ENCODE assay signal across 8 cellular contexts in genomic region chr2:201259216-201259615, GRCh38. TPM values are rescaled to one million over a fixed set of nuclear protein-coding genes. Genes with fewer than 3 reads are reported as not detected.
DNase-seq lines count a peak whose midpoint lies in the region; ATAC-seq, FAIRE-seq and TF ChIP-seq lines count a peak whose summit lies in the region.

No MANE protein-coding gene starts in this region.

- H3K4me1 Mint-ChIP-seq in T-helper 17 cell = peaks cover 63% of the 10 kb centered on the region
- H3K4me1 Mint-ChIP-seq in stimulated activated naive B cell treated with anti-CD40 and anti-IgM and Interleukin-4, amounts not matched to agents 10 μg/mL and 1 μg/mL and 100 μg/mL, for 72 hours = peaks cover 49 to 75% of the 10 kb centered on the region in 2 donors

- H4K20me1 ChIP-seq in SK-N-SH (ENCODE audit: insufficient read depth) (no peaks in the 10 kb centered on the region), fibroblast of lung (ENCODE audit: control insufficient read depth, extremely low read depth, insufficient read depth, low read length) (no peaks in the 10 kb centered on the region)

- H3K36me3 Mint-ChIP-seq in T-helper 17 cell (ENCODE audit: low read depth) = peaks cover 12% of the 10 kb centered on the region
- H3K36me3 Mint-ChIP-seq in stimulated activated naive B cell treated with anti-CD40 and anti-IgM and Interleukin-4, amounts not matched to agents 10 μg/mL and 1 μg/mL and 100 μg/mL, for 72 hours = peaks cover 5 to 20% of the 10 kb centered on the region in 2 donors

- CTCF ChIA-PET in SK-N-SH (lab: Yijun Ruan, JAX) = no interaction called here

- no peaks in the 10 kb centered on the region for H3K27me3 ChIP-seq in SK-N-SH (ENCODE audit: insufficient read depth)
- no peaks in the 10 kb centered on the region for H3K27me3 ChIP-seq in fibroblast of lung (ENCODE audit: control insufficient read depth, insufficient read depth, low read length)
- no peaks in the 10 kb centered on the region for H3K27me3 ChIP-seq in pancreas

- peak overlapping the region; percentile 100 for H3K27ac Mint-ChIP-seq in T-helper 17 cell
- peak overlapping the region; percentile 37 for H3K27ac Mint-ChIP-seq in stimulated activated naive B cell treated with anti-CD40 and anti-IgM and Interleukin-4, amounts not matched to agents 10 μg/mL and 1 μg/mL and 100 μg/mL, for 72 hours

- H3K9me3 ChIP-seq in SK-N-SH (no peaks in the 10 kb centered on the region), T-helper 17 cell (ENCODE audit: control insufficient read depth, low read length, poor library complexity, severe bottlenecking) (no peaks in the 10 kb centered on the region), fibroblast of lung (ENCODE audit: control insufficient read depth, insufficient read depth, low read depth, low read length) (no peaks in the 10 kb centered on the region), pancreas (no peaks in the 10 kb centered on the region)

- no peak for TF ChIP-seq CTCF in SK-N-SH (IDR thresholded peaks at IDR 0.05)
- TF ChIP-seq CTCF in fibroblast of lung (conservative IDR thresholded peaks at IDR 0.05 in 1 of 2, IDR thresholded peaks at IDR 0.05 in 1 of 2; ENCODE audit: low read depth in 1 of 2, low read length in 2 of 2) = no peak
- TF ChIP-seq CTCF in pancreas (IDR thresholded peaks at IDR 0.05) = no peak

- peaks cover 17% of the 10 kb centered on the region for H3F3A ChIP-seq in SK-N-SH (replicated peaks; ENCODE audit: insufficient read depth)

- H2AFZ ChIP-seq in SK-N-SH (ENCODE audit: low read depth) (no peak overlapping the region), fibroblast of lung (ENCODE audit: low read length) (no peak overlapping the region)

- POLR2A ChIA-PET in SK-N-SH (lab: Yijun Ruan, JAX) = interaction anchor here (1.3 kb wide), 1 partner anchor 12 kb away, joined by 3 read pairs; no protein-coding TSS in a partner anchor

- no peaks in the 10 kb centered on the region for H3K27me3 Mint-ChIP-seq in T-helper 17 cell
- no peaks in the 10 kb centered on the region for H3K27me3 Mint-ChIP-seq in stimulated activated naive B cell treated with anti-CD40 and anti-IgM and Interleukin-4, amounts not matched to agents 10 μg/mL and 1 μg/mL and 100 μg/mL, for 72 hours

- peaks cover 0 to 15% of the 10 kb centered on the region in 2 experiments; a peak in 2 of 4 replicates for H3K4me1 ChIP-seq in SK-N-SH (ENCODE audit: control insufficient read depth in 1 of 2, insufficient read depth in 2 of 2, low read depth in 1 of 2, low read length in 1 of 2)
- H3K4me1 ChIP-seq in fibroblast of lung (ENCODE audit: control insufficient read depth, extremely low read depth, insufficient read depth, low read length) = peaks cover 16% of the 10 kb centered on the region
- H3K4me1 ChIP-seq in pancreas = peaks cover 0 to 4% (median under 1%) of the 10 kb centered on the region in 3 donors

- intact Hi-C loops in pancreas (cut with DNase I) = no loop called here

- 77% methylated on average over 5 of the region's 5 CpGs for WGBS in SK-N-SH (ENCODE audit: low lambda C conversion rate)
- WGBS in pancreas, 2 donors = 59 to 66% methylated on average over 5 of the region's 5 CpGs

- H3K4me3 Mint-ChIP-seq in T-helper 17 cell = peak overlapping the region; percentile 99
- H3K4me3 Mint-ChIP-seq in stimulated activated naive B cell treated with anti-CD40 and anti-IgM and Interleukin-4, amounts not matched to agents 10 μg/mL and 1 μg/mL and 100 μg/mL, for 72 hours = peak overlapping the region; percentile 92 to 93

- H3K9ac ChIP-seq in SK-N-SH (peak overlapping the region; percentile 92; the same call in 1 of the 2 replicates), fibroblast of lung (ENCODE audit: insufficient read depth, low read length) (no peak overlapping the region)

- ATAC-seq in SK-N-SH treated with all-trans-retinoic acid at 6 μM for 48 hours (no peak), T-helper 17 cell (no peak), pancreas (no peak), HG02981 (IDR thresholded peaks at IDR 0.05; ENCODE audit: unreplicated experiment) (no peak)
- ATAC-seq in stimulated activated naive B cell treated with anti-CD40 and anti-IgM and Interleukin-4, amounts not matched to agents 10 μg/mL and 1 μg/mL and 100 μg/mL, for 72 hours (replicated peaks) = no peak

- no peak for TF ChIP-seq EP300 in SK-N-SH (IDR thresholded peaks at IDR 0.05; ENCODE audit: borderline replicate concordance in 1 of 2, low read depth in 1 of 2, low read length in 1 of 2)

- H3K27ac ChIP-seq in SK-N-SH (ENCODE audit: low read depth in 2 of 2, low read length in 1 of 2) = peak overlapping the region in 1 of 2 experiments; percentile 96; a peak in 1 of 4 replicates
- no peak overlapping the region for H3K27ac ChIP-seq in fibroblast of lung (ENCODE audit: insufficient read depth, low read length)
- H3K27ac ChIP-seq in pancreas = peak overlapping the region in 2 of 4 donors; percentile 89 to 94

- peak overlapping the region; percentile 89 for H3K4me2 ChIP-seq in SK-N-SH
- peak overlapping the region; percentile 97 for H3K4me2 ChIP-seq in fibroblast of lung (ENCODE audit: extremely low read depth, insufficient read depth, low read length)

- H3K79me2 ChIP-seq in SK-N-SH (ENCODE audit: insufficient read depth) = peaks cover 42% of the 10 kb centered on the region
- H3K79me2 ChIP-seq in fibroblast of lung (ENCODE audit: control insufficient read depth, insufficient read depth, low read length) = peaks cover 30% of the 10 kb centered on the region

- no peaks in the 10 kb centered on the region for H3K9me3 Mint-ChIP-seq in stimulated activated naive B cell treated with anti-CD40 and anti-IgM and Interleukin-4, amounts not matched to agents 10 μg/mL and 1 μg/mL and 100 μg/mL, for 72 hours

- H3K4me3 ChIP-seq in SK-N-SH (ENCODE audit: low read depth in 2 of 2, low read length in 1 of 2) (peak overlapping the region; percentile 54 to 60; a peak in 2 of 4 replicates), fibroblast of lung (replicated peaks in 1 of 4; ENCODE audit: control extremely low read depth in 1 of 4, insufficient read depth in 1 of 4, low read depth in 3 of 4, low read length in 4 of 4) (peak overlapping the region; percentile 62 to 89 (median 76)), pancreas (peak overlapping the region in 2 of 4 donors; percentile 53 to 62)

- no peak for FAIRE-seq in pancreas (lab: Jason Lieb, UNC)

- H3K36me3 ChIP-seq in SK-N-SH (replicated peaks in 1 of 2; ENCODE audit: control insufficient read depth in 1 of 2, insufficient read depth in 2 of 2, low read length in 1 of 2) (no peaks in the 10 kb centered on the region), fibroblast of lung (ENCODE audit: control insufficient read depth, insufficient read depth, low read length) (no peaks in the 10 kb centered on the region), pancreas (no peaks in the 10 kb centered on the region)

- DNase-seq in SK-N-SH (no peak), T-helper 17 cell (no peak), fibroblast of lung (ENCODE audit: low read depth in 2 of 2) (no peak), pancreas (no peak), SKM-1 (lab: John Stamatoyannopoulos, UW; ENCODE audit: unreplicated experiment) (no peak)
- no peak for DNase-seq in stimulated activated naive B cell treated with anti-CD40 and anti-IgM and Interleukin-4, amounts not matched to agents 10 μg/mL and 1 μg/mL and 100 μg/mL, for 72 hours

- TF ChIP-seq RAD21 in SK-N-SH (IDR thresholded peaks at IDR 0.05; ENCODE audit: low read length) = no peak

- no peaks in the 10 kb centered on the region for H3K9me2 ChIP-seq in SK-N-SH

TF ChIP-seq in SK-N-SH, 30 proteins besides CTCF, POLR2A, EP300 and RAD21 (continues in another document):
- no peak for TF ChIP-seq CHD2 (IDR thresholded peaks at IDR 0.05; ENCODE audit: low read length, partially characterized antibody)
- no peak for TF ChIP-seq TCF12 (IDR thresholded peaks at IDR 0.05)
- TF ChIP-seq, protein P1, sequence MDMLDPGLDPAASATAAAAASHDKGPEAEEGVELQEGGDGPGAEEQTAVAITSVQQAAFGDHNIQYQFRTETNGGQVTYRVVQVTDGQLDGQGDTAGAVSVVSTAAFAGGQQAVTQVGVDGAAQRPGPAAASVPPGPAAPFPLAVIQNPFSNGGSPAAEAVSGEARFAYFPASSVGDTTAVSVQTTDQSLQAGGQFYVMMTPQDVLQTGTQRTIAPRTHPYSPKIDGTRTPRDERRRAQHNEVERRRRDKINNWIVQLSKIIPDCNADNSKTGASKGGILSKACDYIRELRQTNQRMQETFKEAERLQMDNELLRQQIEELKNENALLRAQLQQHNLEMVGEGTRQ (IDR thresholded peaks at IDR 0.05; ENCODE audit: borderline replicate concordance, low read depth, low read length) = no peak

TF ChIP-seq in SK-N-SH treated with all-trans-retinoic acid at 6 μM for 48 hours, 23 proteins besides CTCF, POLR2A, EP300 and RAD21:
- TF ChIP-seq ZNF8 (CRISPR knock-in tag; IDR thresholded peaks at IDR 0.05) (no peak), ZNF565 (CRISPR knock-in tag; conservative IDR thresholded peaks at IDR 0.05; ENCODE audit: low read depth) (no peak), PPARA (CRISPR knock-in tag; IDR thresholded peaks at IDR 0.05; ENCODE audit: borderline replicate concordance) (no peak)
- TF ChIP-seq, protein P2, sequence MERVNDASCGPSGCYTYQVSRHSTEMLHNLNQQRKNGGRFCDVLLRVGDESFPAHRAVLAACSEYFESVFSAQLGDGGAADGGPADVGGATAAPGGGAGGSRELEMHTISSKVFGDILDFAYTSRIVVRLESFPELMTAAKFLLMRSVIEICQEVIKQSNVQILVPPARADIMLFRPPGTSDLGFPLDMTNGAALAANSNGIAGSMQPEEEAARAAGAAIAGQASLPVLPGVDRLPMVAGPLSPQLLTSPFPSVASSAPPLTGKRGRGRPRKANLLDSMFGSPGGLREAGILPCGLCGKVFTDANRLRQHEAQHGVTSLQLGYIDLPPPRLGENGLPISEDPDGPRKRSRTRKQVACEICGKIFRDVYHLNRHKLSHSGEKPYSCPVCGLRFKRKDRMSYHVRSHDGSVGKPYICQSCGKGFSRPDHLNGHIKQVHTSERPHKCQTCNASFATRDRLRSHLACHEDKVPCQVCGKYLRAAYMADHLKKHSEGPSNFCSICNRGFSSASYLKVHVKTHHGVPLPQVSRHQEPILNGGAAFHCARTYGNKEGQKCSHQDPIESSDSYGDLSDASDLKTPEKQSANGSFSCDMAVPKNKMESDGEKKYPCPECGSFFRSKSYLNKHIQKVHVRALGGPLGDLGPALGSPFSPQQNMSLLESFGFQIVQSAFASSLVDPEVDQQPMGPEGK (CRISPR knock-in tag; IDR thresholded peaks at IDR 0.05; ENCODE audit: borderline replicate concordance) = no peak

RNA-seq across cellular contexts. Expression of gene CASP8, which starts 1.1 kb away (rescaled TPM):
- polyA plus RNA-seq in SK-N-SH (2012; rRNA removed) = 13.1 and 15.6 TPM in 2 replicates
- 13.2 and 13.7 TPM in 2 replicates for polyA plus RNA-seq in SK-N-SH (2012; cell fraction: cytosol; rRNA removed)
- 14.3 and 25.6 TPM in 2 replicates for polyA plus RNA-seq in SK-N-SH (2012; cell fraction: nucleus; rRNA removed)
- total RNA-seq in T-helper 17 cell = 100 to 1,000 TPM; 191 to 201 TPM
- total RNA-seq in fibroblast of lung = 31.5 and 38.3 TPM in 2 replicates
- polyA plus RNA-seq in fibroblast of lung = 19.7 and 22.6 TPM in 2 replicates
- polyA plus RNA-seq in fibroblast of lung (2012) = 12.6 and 15.2 TPM in 2 replicates
- polyA minus RNA-seq in fibroblast of lung (ENCODE audit: low replicate concordance) = 3.8 and 4.9 TPM in 2 replicates
- 10 to 100 TPM in 1 of 6 donors, 1 to 10 TPM in 5; 4.8 to 13.5 (median 9.1) TPM for total RNA-seq in pancreas
- polyA plus RNA-seq in pancreas = 1 to 10 TPM; 4.5 to 5.7 TPM
